Comparison of ENCODE assay signal across 8 cellular contexts in genomic region chr15:51499379-51499976, GRCh38.
DNase-seq lines count a peak whose midpoint lies in the region; ATAC-seq and TF ChIP-seq lines count a peak whose summit lies in the region.

No MANE protein-coding gene starts in this region.

- H3K4me3 Mint-ChIP-seq in naive thymus-derived CD8-positive, alpha-beta T cell = no peak overlapping the region

- peak; percentile 64 for TF ChIP-seq CTCF in PC-9 (conservative IDR thresholded peaks at IDR 0.05)
- peak; percentile 62 for TF ChIP-seq CTCF in foreskin fibroblast (IDR thresholded peaks at IDR 0.05; ENCODE audit: low read depth, low read length)

- no peaks in the 10 kb centered on the region for H4K20me1 ChIP-seq in PC-9 (ENCODE audit: insufficient read depth)

- intact Hi-C loops in PC-9 (cut with micrococcal nuclease; ENCODE audit: unreplicated experiment) = loop anchor here (2.0 kb wide), 4 partner anchors 97 to 337 kb away; no protein-coding TSS in a partner anchor

- POLR2A ChIA-PET in PC-9 (lab: Charles Lee; ENCODE audit: unreplicated experiment) = no interaction called here
- POLR2A ChIA-PET in naive thymus-derived CD8-positive, alpha-beta T cell (lab: Charles Lee) = no interaction called here

- H3K36me3 ChIP-seq in PC-9 (ENCODE audit: low read depth) = no peaks in the 10 kb centered on the region

- H3K27me3 ChIP-seq in PC-9 (ENCODE audit: insufficient read depth, low read depth) = no peaks in the 10 kb centered on the region

- no TSS peak for BruUV-seq in PC-9 (replicated peaks; lab: Mats Ljungman, UMichigan)

- ATAC-seq in GM18519 (IDR thresholded peaks at IDR 0.05; ENCODE audit: low FRiP score, unreplicated experiment) (no peak), HG03439 (IDR thresholded peaks at IDR 0.05; ENCODE audit: unreplicated experiment) (no peak), HG02852 (IDR thresholded peaks at IDR 0.05; ENCODE audit: unreplicated experiment) (no peak)
- no peak for ATAC-seq in naive thymus-derived CD8-positive, alpha-beta T cell

- no peaks in the 10 kb centered on the region for H3K9me2 ChIP-seq in PC-9 (ENCODE audit: insufficient read depth)

- H3F3A ChIP-seq in PC-9 (ENCODE audit: insufficient read depth, low read depth) = no peaks in the 10 kb centered on the region

- no peaks in the 10 kb centered on the region for H3K79me2 ChIP-seq in PC-9 (ENCODE audit: low read depth)

- no peaks in the 10 kb centered on the region for H3K9me3 ChIP-seq in PC-9 (ENCODE audit: insufficient read depth, low read depth)

- CTCF ChIA-PET in PC-9 (lab: Charles Lee) = interaction anchor here (0.9 to 1.3 kb wide), 2 partner anchors 219 to 336 kb away, joined by 3 to 4 read pairs; no protein-coding TSS in a partner anchor

- peaks cover 0 to 2% (median 0%) of the 10 kb centered on the region in 4 donors for H3K4me1 Mint-ChIP-seq in naive thymus-derived CD8-positive, alpha-beta T cell

- no peak overlapping the region for H3K27ac Mint-ChIP-seq in naive thymus-derived CD8-positive, alpha-beta T cell

- no peaks in the 10 kb centered on the region for H3K4me1 ChIP-seq in PC-9 (replicated peaks; ENCODE audit: insufficient read depth)

- H3K36me3 Mint-ChIP-seq in naive thymus-derived CD8-positive, alpha-beta T cell = peaks cover 0 to 20% (median 3%) of the 10 kb centered on the region in 3 donors

- DNase-seq in AG20443 (ENCODE audit: low spot score) (peak; percentile 33), HCEC 1CT (peak; percentile 50), PC-9 (no peak), foreskin fibroblast (peak; percentile 9 to 33)
- DNase-seq in naive thymus-derived CD8-positive, alpha-beta T cell = no peak

- H3K4me3 ChIP-seq in PC-9 = no peak overlapping the region
- H3K4me3 ChIP-seq in foreskin fibroblast (ENCODE audit: low read depth in 1 of 2, low read length in 2 of 2) = no peak overlapping the region

- H3K27me3 Mint-ChIP-seq in naive thymus-derived CD8-positive, alpha-beta T cell = no peaks in the 10 kb centered on the region

- H2AFZ ChIP-seq in PC-9 = no peak overlapping the region

- H3K9me3 Mint-ChIP-seq in naive thymus-derived CD8-positive, alpha-beta T cell = no peaks in the 10 kb centered on the region

- H3K4me2 ChIP-seq in PC-9 = no peak overlapping the region

- H3K27ac ChIP-seq in PC-9 = no peak overlapping the region

Comparison
In these comparisons a context has a peak if more than half of its experiments do, and no peak if none do; other contexts are left out.
1. DNase-seq: peak in AG20443 (single experiment), HCEC 1CT (single experiment) and foreskin fibroblast (2 of 2); none in PC-9 (0 of 2) and naive thymus-derived CD8-positive, alpha-beta T cell (0 of 10).